ENCODE assay signal across 15 cellular contexts in the genomic region with DNA sequence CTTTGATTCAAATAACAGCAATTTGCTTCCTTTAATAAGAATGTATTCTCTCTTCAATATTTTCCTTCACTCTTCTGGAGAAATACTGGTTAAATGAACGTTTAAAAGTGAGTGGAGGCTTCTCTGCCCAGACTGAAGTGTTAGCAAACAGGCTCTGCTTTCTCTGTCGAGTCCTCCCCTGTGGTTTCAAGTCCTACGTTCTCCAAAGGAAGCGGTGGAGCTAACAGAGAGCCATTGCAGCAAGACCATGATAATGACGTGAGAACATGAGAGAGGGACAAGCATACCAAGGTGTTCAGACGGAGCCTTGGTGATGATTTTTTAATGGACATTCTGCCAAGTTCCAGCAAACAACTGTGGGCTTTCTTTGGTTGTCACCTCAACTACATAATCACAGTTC. TPM values are rescaled to one million over a fixed set of nuclear protein-coding genes. Genes with fewer than 3 reads are reported as not detected.
DNase-seq lines count a peak whose midpoint lies in the region; ATAC-seq and TF ChIP-seq lines count a peak whose summit lies in the region.
"Had no signal": no experiment of that assay in that cellular context is flagged by ENCODE, and none has a peak within 500 bp of the region (broad histone marks: within the 10 kb centered on the region; RNA-seq: fewer than 3 reads in every experiment).

No MANE protein-coding gene starts in this region.

- DNase-seq in SIG-M5 treated with dmso at 0.1 percent for 504 hours (lab: John Stamatoyannopoulos, UW; ENCODE audit: unreplicated experiment) (peak; percentile 52), SIG-M5 (lab: John Stamatoyannopoulos, UW) (no peak), NOMO-1 treated with dmso at 0.1 percent for 144 hours (lab: John Stamatoyannopoulos, UW; ENCODE audit: unreplicated experiment) (peak; percentile 59), fibroblast of villous mesenchyme (ENCODE audit: low read depth) (peak; percentile 11), superior temporal gyrus (ENCODE audit: extremely low spot score) (peak; percentile 20), DMS 273 treated with DMSO at 0.1 percent for 48 hours (lab: John Stamatoyannopoulos, UW) (no peak), ovary (no peak), omental fat pad (ENCODE audit: low spot score) (no peak)
- DNase-seq: activated CD4-positive, alpha-beta T cell treated with anti-CD3 and anti-CD28 coated beads, Interleukin-2, amount 50 U/mL, for 1 hour; DMS53; NK-92 treated with Interleukin-12 subunit alpha and Interleukin-12 subunit beta, amount 100 ng/mL, for 24 hours; stimulated activated CD4-positive, alpha-beta T cell treated with anti-CD3 and anti-CD28 coated beads, Interleukin-1b, Interleukin-23, amount 100 ng/mL, for 48 hours had no signal

- TF ChIP-seq CTCF in fibroblast of villous mesenchyme (IDR thresholded peaks at IDR 0.05; ENCODE audit: insufficient read depth, low read depth, low read length) = no peak
- no peak for TF ChIP-seq CTCF in ovary (IDR thresholded peaks at IDR 0.05)
- no peak for TF ChIP-seq CTCF in omental fat pad (IDR thresholded peaks at IDR 0.05)

- no peak overlapping the region for H3K27ac ChIP-seq in ovary

- no peaks in the 10 kb centered on the region for H3K27me3 ChIP-seq in ovary

- no peaks in the 10 kb centered on the region for H3K4me1 ChIP-seq in ovary (ENCODE audit: insufficient read depth)

- H3K36me3 ChIP-seq in ovary = no peaks in the 10 kb centered on the region

- no peak for ATAC-seq in omental fat pad (ENCODE audit: low FRiP score)
- ATAC-seq: GM12878; stimulated activated effector memory CD8-positive, alpha-beta T cell treated with anti-CD3 and anti-CD28 coated beads, Interleukin-12 subunit alpha, Interleukin-12 subunit beta, amount 100 ng/mL, for 72 hours had no signal

- intact Hi-C loops in ovary (cut with DNase I) = no loop called here

- H3K4me3 ChIP-seq in fibroblast of villous mesenchyme (ENCODE audit: low read depth, low read length) (no peak overlapping the region), ovary (no peak overlapping the region)
- H3K4me3 ChIP-seq: GM12878 had no signal

- WGBS in ovary, 3 donors = 43 to 51% (median 47%) methylated on average over 6 of the region's 6 CpGs

- TF ChIP-seq EP300 in ovary (IDR thresholded peaks at IDR 0.05) = no peak

- TF ChIP-seq POLR2A in ovary (IDR thresholded peaks at IDR 0.05) = no peak

- H3K9me3 ChIP-seq in ovary = no peaks in the 10 kb centered on the region

RNA-seq across cellular contexts. Expression of a gene that starts 26.2 kb away (rescaled TPM):
- total RNA-seq in fibroblast of villous mesenchyme (12.1 and 16.4 TPM in 2 replicates), ovary (10 to 100 TPM; 19.8 to 42.3 (median 32.4) TPM), omental fat pad (10 to 100 TPM; 20.7 to 98.7 (median 59.1) TPM)
- polyA plus RNA-seq in ovary = 10 to 100 TPM; 24.7 to 66.1 TPM
- total RNA-seq: GM12878; T-helper 1 cell treated with Interleukin-12 subunit alpha and Interleukin-12 subunit beta and Interleukin-4 antibody, amounts not matched to agents 30 ng/mL and 1 ng/mL, for 36 hours had no signal
- polyA plus RNA-seq: GM12878 had no signal

Comparison
In these comparisons a context has a peak if more than half of its experiments do, and no peak if none do; other contexts are left out.
1. DNase-seq: peak in SIG-M5 treated with dmso at 0.1 percent for 504 hours (single experiment), NOMO-1 treated with dmso at 0.1 percent for 144 hours (single experiment), fibroblast of villous mesenchyme (single experiment) and superior temporal gyrus (single experiment); none in SIG-M5 (single experiment), DMS 273 treated with DMSO at 0.1 percent for 48 hours (single experiment), ovary (0 of 5) and omental fat pad (single experiment).